Comparison of ENCODE assay signal across 18 cellular contexts in genomic region chr3:101807884-101808283, GRCh38. TPM values are rescaled to one million over a fixed set of nuclear protein-coding genes. Genes with fewer than 3 reads are reported as not detected.
A peak's percentile ranks its signal among the peaks of the same experiment; 100 is the strongest.
DNase-seq lines count a peak whose midpoint lies in the region; ATAC-seq lines count a peak whose summit lies in the region.
"Had no signal": no experiment of that assay in that cellular context is flagged by ENCODE, and none has a peak within 500 bp of the region (broad histone marks: within the 10 kb centered on the region; RNA-seq: fewer than 3 reads in every experiment).

No MANE protein-coding gene starts in this region.

- H3K27me3 ChIP-seq in CD4-positive, CD25-positive, alpha-beta regulatory T cell (ENCODE audit: control insufficient read depth, insufficient read depth, low read length): no peaks in the 10 kb centered on the region
- H3K27me3 ChIP-seq: SJSA1, uterus had no signal

- H3K36me3 Mint-ChIP-seq in CD4-positive, CD25-positive, alpha-beta regulatory T cell: peaks cover 35% of the 10 kb centered on the region

- peak overlapping the region in 2 of 3 donors; percentile 25 to 75 for H3K27ac Mint-ChIP-seq in CD4-positive, CD25-positive, alpha-beta regulatory T cell
- H3K27ac Mint-ChIP-seq: dendritic cell treated with granulocyte-macrophage colony-stimulating factor and Interleukin-4, amounts not matched to agents 40 ng/mL and 50 ng/mL, for 4 days; IgD-negative memory B cell had no signal

- peak overlapping the region; percentile 6 for H3K27ac ChIP-seq in CD4-positive, CD25-positive, alpha-beta regulatory T cell (ENCODE audit: insufficient read depth, low read length, poor library complexity, severe bottlenecking)
- H3K27ac ChIP-seq: SJSA1, uterus had no signal

- DNase-seq in CD4-positive, CD25-positive, alpha-beta regulatory T cell: no peak
- DNase-seq in retina: no peak
- DNase-seq in activated effector memory CD4-positive, alpha-beta T cell treated with Interleukin-2 at 50 U/mL for 16 hours: no peak
- DNase-seq in foreskin melanocyte: no peak
- DNase-seq in NCI-H146 (lab: John Stamatoyannopoulos, UW): no peak
- DNase-seq: activated T-cell treated with anti-CD3 and anti-CD28 coated beads for 4 hours; mesendoderm; NCI-H82; stimulated activated CD4-positive, alpha-beta T cell treated with anti-CD3 and anti-CD28 coated beads, Interleukin-15, amount 100 ng/mL, for 24 hours; stimulated activated CD8-positive, alpha-beta memory T cell treated with anti-CD3 and anti-CD28 coated beads, Interleukin-4, amount 100 ng/mL, for 48 hours; uterus had no signal

- no peak for ATAC-seq in CD4-positive, CD25-positive, alpha-beta regulatory T cell (ENCODE audit: low read depth in 2 of 2)
- ATAC-seq in GM18909 (IDR thresholded peaks at IDR 0.05; ENCODE audit: poor library complexity, unreplicated experiment): peak; percentile 65
- ATAC-seq in GM21737 (IDR thresholded peaks at IDR 0.05; ENCODE audit: unreplicated experiment): peak; percentile 60
- peak; percentile 65 for ATAC-seq in HG03108 (IDR thresholded peaks at IDR 0.05; ENCODE audit: unreplicated experiment)
- ATAC-seq: HCT116 had no signal

- no peaks in the 10 kb centered on the region for H3K9me3 Mint-ChIP-seq in CD4-positive, CD25-positive, alpha-beta regulatory T cell
- H3K9me3 Mint-ChIP-seq: dendritic cell treated with granulocyte-macrophage colony-stimulating factor and Interleukin-4, amounts not matched to agents 40 ng/mL and 50 ng/mL, for 4 days; IgD-negative memory B cell had no signal

- peaks cover 23 to 57% (median 56%) of the 10 kb centered on the region in 4 donors for H3K4me1 Mint-ChIP-seq in CD4-positive, CD25-positive, alpha-beta regulatory T cell

- H3K4me3 ChIP-seq in CD4-positive, CD25-positive, alpha-beta regulatory T cell (ENCODE audit: low read depth, low read length): no peak overlapping the region
- H3K4me3 ChIP-seq: SJSA1, uterus had no signal

- peaks cover 37% of the 10 kb centered on the region for H3K36me3 ChIP-seq in CD4-positive, CD25-positive, alpha-beta regulatory T cell (ENCODE audit: control insufficient read depth, insufficient read depth, low read length)
- H3K36me3 ChIP-seq: uterus had no signal

- peaks cover 16% of the 10 kb centered on the region for H3K4me1 ChIP-seq in CD4-positive, CD25-positive, alpha-beta regulatory T cell (ENCODE audit: control insufficient read depth, insufficient read depth, low read length, poor library complexity, severe bottlenecking)
- H3K4me1 ChIP-seq: uterus had no signal

- H3K9me3 ChIP-seq in CD4-positive, CD25-positive, alpha-beta regulatory T cell (ENCODE audit: control insufficient read depth in 2 of 2, low read length in 2 of 2): no peaks in the 10 kb centered on the region
- H3K9me3 ChIP-seq: SJSA1, uterus had no signal

- no peak overlapping the region for H3K4me3 Mint-ChIP-seq in CD4-positive, CD25-positive, alpha-beta regulatory T cell
- H3K4me3 Mint-ChIP-seq: dendritic cell treated with granulocyte-macrophage colony-stimulating factor and Interleukin-4, amounts not matched to agents 40 ng/mL and 50 ng/mL, for 4 days had no signal

- H3K27me3 Mint-ChIP-seq in CD4-positive, CD25-positive, alpha-beta regulatory T cell: no peaks in the 10 kb centered on the region
- H3K27me3 Mint-ChIP-seq: dendritic cell treated with granulocyte-macrophage colony-stimulating factor and Interleukin-4, amounts not matched to agents 40 ng/mL and 50 ng/mL, for 4 days; IgD-negative memory B cell had no signal

RNA-seq across cellular contexts. Expression of gene NXPE3, which starts 28.9 kb away (rescaled TPM):
- 37.9 TPM for total RNA-seq in CD4-positive, CD25-positive, alpha-beta regulatory T cell
- 10 to 100 TPM; 38.3 to 43.2 (median 42.4) TPM for polyA plus RNA-seq in CD4-positive, CD25-positive, alpha-beta regulatory T cell

RNA-seq across cellular contexts. Expression of gene NFKBIZ, which starts 41.4 kb away (rescaled TPM):
- 637 TPM for total RNA-seq in CD4-positive, CD25-positive, alpha-beta regulatory T cell
- polyA plus RNA-seq in CD4-positive, CD25-positive, alpha-beta regulatory T cell: 10 to 100 TPM; 15.2 to 28.2 (median 21.6) TPM

Comparison
In these comparisons a context has a peak if more than half of its experiments do, and no peak if none do; other contexts are left out.
1. ATAC-seq: peak in GM18909 (single experiment), GM21737 (single experiment) and HG03108 (single experiment); none in CD4-positive, CD25-positive, alpha-beta regulatory T cell (0 of 2).